Comparison of ENCODE assay signal across 1 cellular context in the genomic region with DNA sequence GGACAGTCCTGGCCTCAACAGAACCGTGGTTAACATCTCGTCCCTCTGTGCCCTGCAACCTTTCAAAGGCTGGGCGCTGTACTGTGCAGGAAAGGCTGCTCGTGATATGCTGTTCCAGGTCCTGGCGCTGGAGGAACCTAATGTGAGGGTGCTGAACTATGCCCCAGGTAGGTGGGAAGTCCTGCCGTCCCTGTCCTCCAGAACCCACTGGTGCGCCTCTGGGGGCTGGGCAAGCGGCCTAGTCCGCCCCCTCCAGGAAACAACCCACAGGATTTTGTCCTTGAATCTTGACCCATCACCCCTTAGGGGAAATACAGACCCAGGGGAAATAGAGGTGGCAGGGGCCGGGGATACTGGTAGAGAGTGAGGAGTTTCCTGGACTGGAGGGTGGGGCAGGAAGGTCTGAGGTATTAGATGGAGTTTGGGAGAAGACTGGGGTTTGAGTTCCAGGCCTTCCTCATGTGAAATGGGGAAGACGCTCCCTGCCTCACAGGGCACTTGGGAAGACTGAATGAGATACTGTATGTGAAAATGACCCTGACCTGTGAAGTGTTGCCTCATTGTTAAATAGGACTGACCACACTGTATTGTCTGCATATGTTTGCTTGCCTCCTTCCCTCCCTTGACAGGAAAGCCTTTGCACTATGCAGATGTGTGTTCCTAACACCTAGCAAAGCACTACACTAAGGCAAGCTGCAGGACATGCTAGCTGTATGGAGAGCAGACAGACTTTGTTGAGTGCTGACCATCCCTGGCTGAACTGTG.
TF ChIP-seq lines count a peak whose summit lies in the region.

No MANE protein-coding gene starts in this region.

TF ChIP-seq in IMR-90, 13 proteins besides CTCF, POLR2A, EP300 and RAD21 (continued from another document):
- TF ChIP-seq MAFK (IDR thresholded peaks at IDR 0.05; ENCODE audit: low read depth, low read length) (no peak), MAZ (IDR thresholded peaks at IDR 0.05; ENCODE audit: borderline replicate concordance, low read depth, low read length) (no peak), NFE2L2 (IDR thresholded peaks at IDR 0.05; ENCODE audit: low read depth, low read length) (no peak), USF2 (IDR thresholded peaks at IDR 0.05; ENCODE audit: low read depth, low read length) (no peak), RCOR1 (IDR thresholded peaks at IDR 0.05; ENCODE audit: insufficient replicate concordance, low read length) (no peak)
- TF ChIP-seq, protein P1, sequence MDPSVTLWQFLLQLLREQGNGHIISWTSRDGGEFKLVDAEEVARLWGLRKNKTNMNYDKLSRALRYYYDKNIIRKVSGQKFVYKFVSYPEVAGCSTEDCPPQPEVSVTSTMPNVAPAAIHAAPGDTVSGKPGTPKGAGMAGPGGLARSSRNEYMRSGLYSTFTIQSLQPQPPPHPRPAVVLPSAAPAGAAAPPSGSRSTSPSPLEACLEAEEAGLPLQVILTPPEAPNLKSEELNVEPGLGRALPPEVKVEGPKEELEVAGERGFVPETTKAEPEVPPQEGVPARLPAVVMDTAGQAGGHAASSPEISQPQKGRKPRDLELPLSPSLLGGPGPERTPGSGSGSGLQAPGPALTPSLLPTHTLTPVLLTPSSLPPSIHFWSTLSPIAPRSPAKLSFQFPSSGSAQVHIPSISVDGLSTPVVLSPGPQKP (IDR thresholded peaks at IDR 0.05; ENCODE audit: borderline replicate concordance, low read depth, low read length): no peak
TF ChIP-seq in IMR-90: peak in this region for 0.
